24 cellular contexts compared by ENCODE assay signal in genomic region chr12:57219993-57220728, GRCh38. TPM values are rescaled to one million over a fixed set of nuclear protein-coding genes. Genes with fewer than 3 reads are reported as not detected.
DNase-seq lines count a peak whose midpoint lies in the region; ATAC-seq, FAIRE-seq and TF ChIP-seq lines count a peak whose summit lies in the region.
"Had no signal": no experiment of that assay in that cellular context is flagged by ENCODE, and none has a peak within 500 bp of the region (broad histone marks: within the 10 kb centered on the region; RNA-seq: fewer than 3 reads in every experiment).

No MANE protein-coding gene starts in this region.

- H3K9me3 Mint-ChIP-seq in neural progenitor cell = peaks cover 9% of the 10 kb centered on the region
- H3K9me3 Mint-ChIP-seq: natural killer cell treated with Interleukin-12 subunit alpha and Interleukin-12 subunit beta and Interleukin-15 and Interleukin-18, amount 100 ng/mL, for 72 hours had no signal

- H3K9me3 ChIP-seq in hepatocyte (ENCODE audit: low read depth) (no peaks in the 10 kb centered on the region), neural progenitor cell (ENCODE audit: low read depth) (no peaks in the 10 kb centered on the region), pancreas (no peaks in the 10 kb centered on the region)
- H3K9me3 ChIP-seq: breast epithelium, psoas muscle, suprapubic skin had no signal

- H3K27ac ChIP-seq in hepatocyte (no peak overlapping the region), neural progenitor cell (no peak overlapping the region), pancreas (no peak overlapping the region)
- H3K27ac ChIP-seq: breast epithelium, psoas muscle, suprapubic skin had no signal

- TF ChIP-seq CTCF in hepatocyte (IDR thresholded peaks at IDR 0.05; ENCODE audit: poor library complexity) (no peak), neural progenitor cell (IDR thresholded peaks at IDR 0.05) (no peak), pancreas (IDR thresholded peaks at IDR 0.05) (no peak)

- H3K4me1 ChIP-seq in hepatocyte (ENCODE audit: insufficient read depth) (peaks cover 40% of the 10 kb centered on the region), neural progenitor cell (peaks cover 63% of the 10 kb centered on the region), pancreas (peaks cover 0 to 9% (median 8%) of the 10 kb centered on the region in 3 donors)

- no peak overlapping the region for H3K27ac Mint-ChIP-seq in neural progenitor cell
- H3K27ac Mint-ChIP-seq: natural killer cell treated with Interleukin-12 subunit alpha and Interleukin-12 subunit beta and Interleukin-15 and Interleukin-18, amount 100 ng/mL, for 72 hours had no signal

- H3K4me3 Mint-ChIP-seq in neural progenitor cell = peak overlapping the region; percentile 76
- H3K4me3 Mint-ChIP-seq: natural killer cell treated with Interleukin-12 subunit alpha and Interleukin-12 subunit beta and Interleukin-15 and Interleukin-18, amount 100 ng/mL, for 72 hours had no signal

- peaks cover 85% of the 10 kb centered on the region for H3K27me3 Mint-ChIP-seq in neural progenitor cell (ENCODE audit: insufficient read depth, low read depth)

- H3K4me1 Mint-ChIP-seq in neural progenitor cell = peaks cover 43% of the 10 kb centered on the region

- intact Hi-C loops in pancreas (cut with DNase I) = loop anchor here in 1 of 3 donors (10.0 kb wide), 1 partner anchor 235 kb away; the partner anchor contains the start of genes GLI1 and INHBE

- peaks cover 64% of the 10 kb centered on the region for H3F3A ChIP-seq in neural progenitor cell (ENCODE audit: low read depth)

- no peak overlapping the region for H3K4me3 ChIP-seq in H7 (ENCODE audit: insufficient read depth, low read depth, low read length)
- no peak overlapping the region for H3K4me3 ChIP-seq in hepatocyte
- H3K4me3 ChIP-seq in neural progenitor cell = peak overlapping the region; percentile 43
- H3K4me3 ChIP-seq in pancreas = no peak overlapping the region
- H3K4me3 ChIP-seq: breast epithelium, psoas muscle, suprapubic skin had no signal

- H3K4me2 ChIP-seq in hepatocyte (peak overlapping the region; percentile 72), neural progenitor cell (peak overlapping the region; percentile 90)

- H3K9me2 ChIP-seq in hepatocyte (replicated peaks; ENCODE audit: insufficient read depth) = no peaks in the 10 kb centered on the region

- DNase-seq in H7 (peak; percentile 89), NCI-H2227 treated with DMSO at 0.1 percent for 48 hours (lab: John Stamatoyannopoulos, UW) (peak; percentile 14), hepatocyte (ENCODE audit: low spot score) (no peak), neural progenitor cell (ENCODE audit: low spot score) (peak; percentile 62), pancreas (no peak), DMS53 (lab: John Stamatoyannopoulos, UW) (no peak), kidney tubule cell (ENCODE audit: low spot score) (no peak)
- DNase-seq: activated CD4-positive, alpha-beta T cell treated with anti-CD3 and anti-CD28 coated beads, Interleukin-2, amount 50 U/mL, for 4 hours; activated CD8-positive, alpha-beta memory T cell treated with anti-CD3 and anti-CD28 coated beads, Interleukin-2, amount 50 U/mL, for 48 hours; activated effector memory CD4-positive, alpha-beta T cell treated with anti-CD3 and anti-CD28 coated beads, Interleukin-2, amount 50 U/mL, for 16 hours; cortex of kidney; DMS153; GF-D8; Karpas-422; left colon; NCI-H2029; NCI-H446 treated with DMSO at 0.1 percent for 48 hours; psoas muscle; stimulated activated CD4-positive, alpha-beta T cell treated with anti-CD3 and anti-CD28 coated beads, Interleukin-1b, Interleukin-23, amount 100 ng/mL, for 48 hours had no signal

- H2AFZ ChIP-seq in hepatocyte = no peak overlapping the region
- no peak overlapping the region for H2AFZ ChIP-seq in neural progenitor cell (replicated peaks)

- peaks cover 97% of the 10 kb centered on the region for H3K27me3 ChIP-seq in H7 (ENCODE audit: control insufficient read depth, insufficient read depth, low read length)
- H3K27me3 ChIP-seq in hepatocyte = peaks cover 96% of the 10 kb centered on the region
- H3K27me3 ChIP-seq in neural progenitor cell = peaks cover 100% of the 10 kb centered on the region
- H3K27me3 ChIP-seq in pancreas = peaks cover 0 to 6% (median 0%) of the 10 kb centered on the region in 4 donors

- no peak for FAIRE-seq in pancreas (lab: Jason Lieb, UNC)
- FAIRE-seq: endometrium had no signal

- H3K36me3 ChIP-seq in H7 (replicated peaks; ENCODE audit: control insufficient read depth, insufficient read depth, low read length) (no peaks in the 10 kb centered on the region), hepatocyte (replicated peaks; ENCODE audit: insufficient read depth, low read depth) (no peaks in the 10 kb centered on the region), neural progenitor cell (no peaks in the 10 kb centered on the region), pancreas (no peaks in the 10 kb centered on the region)
- H3K36me3 ChIP-seq: breast epithelium, suprapubic skin had no signal

- peaks cover 2% of the 10 kb centered on the region for H3K36me3 Mint-ChIP-seq in neural progenitor cell
- H3K36me3 Mint-ChIP-seq: natural killer cell treated with Interleukin-12 subunit alpha and Interleukin-12 subunit beta and Interleukin-15 and Interleukin-18, amount 100 ng/mL, for 72 hours had no signal

- 12% methylated on average over 8 of the region's 37 CpGs for WGBS in hepatocyte (ENCODE audit: low lambda C conversion rate, missing lambda C conversion rate)
- WGBS in pancreas, 2 donors = 14% methylated on average over 33 to 37 of the region's 37 CpGs

- no peak overlapping the region for H3K9ac ChIP-seq in neural progenitor cell

- ATAC-seq in pancreas = no peak
- ATAC-seq: left colon; natural killer cell treated with Interleukin-12 subunit alpha and Interleukin-12 subunit beta and Interleukin-15 and Interleukin-18, amount 100 ng/mL, for 72 hours; psoas muscle had no signal

- no peaks in the 10 kb centered on the region for H4K20me1 ChIP-seq in hepatocyte (ENCODE audit: insufficient read depth, poor library complexity, severe bottlenecking)
- H4K20me1 ChIP-seq in neural progenitor cell (ENCODE audit: low read depth) = peaks cover 67% of the 10 kb centered on the region

- H3K79me2 ChIP-seq in hepatocyte (no peaks in the 10 kb centered on the region), neural progenitor cell (ENCODE audit: low read depth) (no peaks in the 10 kb centered on the region)

RNA-seq across cellular contexts. Expression of gene NXPH4, which starts 3.6 kb away (rescaled TPM):
- total RNA-seq in H7 (2014; rRNA removed; shearing (Covaris generic)) = 0.74 and 2.2 TPM in 2 replicates
- total RNA-seq in hepatocyte (0.52 and 1.1 TPM in 2 replicates), neural progenitor cell (ENCODE audit: low replicate concordance) (0.28 TPM in 1 of 2 replicates, not detected in the other), pancreas (1 to 10 TPM in 4 of 6 donors, under 1 TPM in 2; 0.37 to 3.3 (median 1.2) TPM)
- polyA plus RNA-seq in hepatocyte (2.7 and 3.3 TPM in 2 replicates), pancreas (under 1 TPM; 0.28 to 0.38 TPM)
- total RNA-seq: left colon had no signal
- polyA plus RNA-seq: CD14-positive monocyte had no signal

RNA-seq across cellular contexts. Expression of gene SHMT2, which starts 9.3 kb away (rescaled TPM):
- total RNA-seq in H7 (2014; rRNA removed; shearing (Covaris generic)) = 355 and 399 TPM in 2 replicates
- total RNA-seq in hepatocyte = 168 and 193 TPM in 2 replicates
- polyA plus RNA-seq in hepatocyte = 85.3 and 126 TPM in 2 replicates
- 90.2 and 166 TPM in 2 replicates for total RNA-seq in neural progenitor cell (ENCODE audit: low replicate concordance)
- total RNA-seq in pancreas = 100 to 1,000 TPM in 1 of 6 donors, 10 to 100 TPM in 5; 44.8 to 183 (median 63.9) TPM
- 10 to 100 TPM; 20.0 to 29.8 TPM for polyA plus RNA-seq in pancreas

RNA-seq across cellular contexts. Expression of gene STAC3, which starts 30.8 kb away (rescaled TPM):
- 0.90 and 1.6 TPM in 2 replicates for total RNA-seq in H7 (2014; rRNA removed; shearing (Covaris generic))
- total RNA-seq in hepatocyte = 0.23 and 1.1 TPM in 2 replicates
- 0.49 and 0.83 TPM in 2 replicates for polyA plus RNA-seq in hepatocyte
- total RNA-seq in neural progenitor cell (ENCODE audit: low replicate concordance) = 1.1 and 5.1 TPM in 2 replicates
- total RNA-seq in pancreas = 1 to 10 TPM in 2 of 6 donors, under 1 TPM in 4; 0.46 to 2.1 (median 0.76) TPM
- 1 to 10 TPM; 2.5 to 3.0 TPM for polyA plus RNA-seq in pancreas

Comparison
In these comparisons a context has a peak if more than half of its experiments do, and no peak if none do; other contexts are left out.
1. DNase-seq: peak in H7 (single experiment), NCI-H2227 treated with DMSO at 0.1 percent for 48 hours (single experiment) and neural progenitor cell (single experiment); none in hepatocyte (single experiment), pancreas (0 of 6), DMS53 (single experiment) and kidney tubule cell (single experiment).